ENCODE assay signal across 24 cellular contexts in the genomic region with DNA sequence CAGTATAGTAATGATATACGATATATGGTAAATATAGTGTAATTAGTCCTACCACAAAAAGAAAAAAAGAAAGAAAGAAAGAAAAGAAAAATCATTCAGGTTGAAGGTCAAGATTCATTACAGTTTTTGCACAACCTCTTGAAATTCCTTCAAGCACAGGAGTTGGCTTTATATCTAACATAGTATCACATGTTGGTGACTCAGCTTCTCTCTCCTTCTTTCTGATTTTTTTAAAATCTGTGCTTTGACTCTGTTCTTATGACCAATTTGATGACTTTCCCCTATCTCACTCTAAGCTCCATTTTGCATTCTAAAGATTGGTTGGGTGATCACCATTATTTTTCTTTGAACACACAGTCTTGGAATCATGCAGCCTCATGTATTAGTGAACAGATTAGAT.
DNase-seq lines count a peak whose midpoint lies in the region; ATAC-seq and TF ChIP-seq lines count a peak whose summit lies in the region.
"Had no signal": no experiment of that assay in that cellular context is flagged by ENCODE, and none has a peak within 500 bp of the region (broad histone marks: within the 10 kb centered on the region; RNA-seq: fewer than 3 reads in every experiment).

No MANE protein-coding gene starts in this region.

- no peak for ATAC-seq in HG02938 (IDR thresholded peaks at IDR 0.05; ENCODE audit: unreplicated experiment)
- no peak for ATAC-seq in HG03378 (IDR thresholded peaks at IDR 0.05; ENCODE audit: unreplicated experiment)
- ATAC-seq in HG03045 (IDR thresholded peaks at IDR 0.05; ENCODE audit: unreplicated experiment) = no peak
- ATAC-seq: CD8-positive, alpha-beta T cell; left colon; naive thymus-derived CD8-positive, alpha-beta T cell; pancreas had no signal

- H3K27me3 ChIP-seq in fibroblast of lung (ENCODE audit: control insufficient read depth, insufficient read depth, low read length) = no peaks in the 10 kb centered on the region
- H3K27me3 ChIP-seq: breast epithelium, pancreas, tibial nerve had no signal

- no peaks in the 10 kb centered on the region for H3K9me3 ChIP-seq in fibroblast of lung (ENCODE audit: control insufficient read depth, insufficient read depth, low read depth, low read length)
- H3K9me3 ChIP-seq: breast epithelium, pancreas, tibial nerve had no signal

- no peaks in the 10 kb centered on the region for H3K36me3 ChIP-seq in fibroblast of lung (ENCODE audit: control insufficient read depth, insufficient read depth, low read length)
- H3K36me3 ChIP-seq: breast epithelium, pancreas, tibial nerve had no signal

- no peaks in the 10 kb centered on the region for H3K4me1 ChIP-seq in fibroblast of lung (ENCODE audit: control insufficient read depth, extremely low read depth, insufficient read depth, low read length)
- H3K4me1 ChIP-seq: breast epithelium, pancreas had no signal

- no peak overlapping the region for H3K27ac ChIP-seq in fibroblast of lung (ENCODE audit: insufficient read depth, low read length)
- H3K27ac ChIP-seq: breast epithelium, pancreas, tibial nerve had no signal

- H3K9ac ChIP-seq in fibroblast of lung (ENCODE audit: insufficient read depth, low read length) = no peak overlapping the region

- no peak overlapping the region for H2AFZ ChIP-seq in fibroblast of lung (ENCODE audit: low read length)

- TF ChIP-seq CTCF in fibroblast of lung (conservative IDR thresholded peaks at IDR 0.05 in 1 of 2, IDR thresholded peaks at IDR 0.05 in 1 of 2; ENCODE audit: low read depth in 1 of 2, low read length in 2 of 2) = no peak

- no peak overlapping the region for H3K4me2 ChIP-seq in fibroblast of lung (ENCODE audit: extremely low read depth, insufficient read depth, low read length)

- DNase-seq in ELR (ENCODE audit: low read depth) = peak; percentile 54
- peak; percentile 84 for DNase-seq in amniotic epithelial cell (ENCODE audit: low read depth)
- peak; percentile 44 to 81 for DNase-seq in fibroblast of lung (ENCODE audit: low read depth in 2 of 2)
- DNase-seq in renal cortical epithelial cell (ENCODE audit: low read depth) = peak; percentile 41
- no peak for DNase-seq in HUDEP-2 (lab: John Stamatoyannopoulos, UW; ENCODE audit: unreplicated experiment in 76 of 76)
- DNase-seq: activated CD4-positive, alpha-beta T cell treated with anti-CD3 and anti-CD28 coated beads, Interleukin-2, amount 10 ng/mL, durations not matched to agents 24 days and 14 days; CD8-positive, alpha-beta T cell; dermis blood vessel endothelial cell; DMS79 treated with DMSO at 0.1 percent for 48 hours; left colon; naive thymus-derived CD8-positive, alpha-beta T cell; NCI-H1436; NCI-H2171 treated with DMSO at 0.1 percent for 48 hours; NCI-H748 treated with DMSO at 0.1 percent for 48 hours; OCI-M1; pancreas; SHP77; stimulated activated CD4-positive, alpha-beta T cell treated with anti-CD3 and anti-CD28 coated beads, Interleukin-2, amount 100 ng/mL, for 24 hours; stimulated activated naive CD4-positive, alpha-beta T cell treated with Interleukin-2 at 50 U/mL for 16 hours had no signal

- no peaks in the 10 kb centered on the region for H3K79me2 ChIP-seq in fibroblast of lung (ENCODE audit: control insufficient read depth, insufficient read depth, low read length)

- no peaks in the 10 kb centered on the region for H4K20me1 ChIP-seq in fibroblast of lung (ENCODE audit: control insufficient read depth, extremely low read depth, insufficient read depth, low read length)

- H3K4me3 ChIP-seq in fibroblast of lung (replicated peaks in 1 of 4; ENCODE audit: control extremely low read depth in 1 of 4, insufficient read depth in 1 of 4, low read depth in 3 of 4, low read length in 4 of 4) = no peak overlapping the region
- H3K4me3 ChIP-seq: breast epithelium, pancreas, tibial nerve had no signal

Comparison
In these comparisons a context has a peak if more than half of its experiments do, and no peak if none do; other contexts are left out.
1. DNase-seq: peak in ELR (single experiment), amniotic epithelial cell (single experiment), fibroblast of lung (2 of 2) and renal cortical epithelial cell (single experiment); none in HUDEP-2 (0 of 76).